1 cellular context compared by ENCODE assay signal in genomic region chr2:66508358-66509071, GRCh38.
TF ChIP-seq lines count a peak whose summit lies in the region.

No MANE protein-coding gene starts in this region.

TF ChIP-seq in H1, 55 proteins besides CTCF, POLR2A, EP300 and RAD21 (continued from another document):
- TF ChIP-seq ATF3 (IDR thresholded peaks at IDR 0.05; ENCODE audit: insufficient read depth, low read depth, low read length) (no peak), TBP (IDR thresholded peaks at IDR 0.05; ENCODE audit: low read depth, low read length) (no peak), KDM4A (IDR thresholded peaks at IDR 0.05; ENCODE audit: low read depth, low read length, severe bottlenecking) (no peak), CBX5 (IDR thresholded peaks at IDR 0.05; ENCODE audit: low read depth, low read length) (no peak), HDAC6 (IDR thresholded peaks at IDR 0.05; ENCODE audit: low read depth, low read length) (no peak), BCL11A (IDR thresholded peaks at IDR 0.05; ENCODE audit: low read depth in 2 of 2, low read length in 2 of 2) (no peak), CREB1 (IDR thresholded peaks at IDR 0.05) (no peak), POLR2AphosphoS5 (IDR thresholded peaks at IDR 0.05; ENCODE audit: low read depth, low read length) (no peak), CHD2 (IDR thresholded peaks at IDR 0.05; ENCODE audit: low read length) (no peak)
